9 cellular contexts compared by ENCODE assay signal in genomic region chr1:11563560-11564069, GRCh38.
DNase-seq lines count a peak whose midpoint lies in the region; ATAC-seq and TF ChIP-seq lines count a peak whose summit lies in the region.
"Had no signal": no experiment of that assay in that cellular context is flagged by ENCODE, and none has a peak within 500 bp of the region (broad histone marks: within the 10 kb centered on the region; RNA-seq: fewer than 3 reads in every experiment).

No MANE protein-coding gene starts in this region.

- no peaks in the 10 kb centered on the region for H3K36me3 ChIP-seq in adipocyte (ENCODE audit: control insufficient read depth, insufficient read depth, low read length, severe bottlenecking)
- H3K36me3 ChIP-seq in trophoblast cell (ENCODE audit: control insufficient read depth in 1 of 2, insufficient read depth in 2 of 2, low read length in 2 of 2) = no peaks in the 10 kb centered on the region
- H3K36me3 ChIP-seq: right lobe of liver had no signal

- H3K4me3 ChIP-seq in adipocyte (ENCODE audit: low read length) (no peak overlapping the region), trophoblast cell (ENCODE audit: low read depth, low read length) (no peak overlapping the region)
- H3K4me3 ChIP-seq: right lobe of liver had no signal

- H3K23ac ChIP-seq in trophoblast cell (ENCODE audit: low read length) = no peak overlapping the region

- H2AK5ac ChIP-seq in trophoblast cell (ENCODE audit: low read length) = no peak overlapping the region

- no peak overlapping the region for H2BK12ac ChIP-seq in trophoblast cell (ENCODE audit: low read length)

- peaks cover 59% of the 10 kb centered on the region for H3K27me3 ChIP-seq in adipocyte (replicated peaks; ENCODE audit: control insufficient read depth, insufficient read depth, low read length)
- no peaks in the 10 kb centered on the region for H3K27me3 ChIP-seq in trophoblast cell (ENCODE audit: insufficient read depth, low read length)
- H3K27me3 ChIP-seq: right lobe of liver had no signal

- no peaks in the 10 kb centered on the region for H3K4me1 ChIP-seq in adipocyte (ENCODE audit: control insufficient read depth, insufficient read depth, low read length)
- H3K4me1 ChIP-seq in trophoblast cell (ENCODE audit: control insufficient read depth in 1 of 2, insufficient read depth in 2 of 2, low read length in 2 of 2) = peaks cover 19 to 21% of the 10 kb centered on the region in 2 experiments
- H3K4me1 ChIP-seq: right lobe of liver had no signal

- H4K8ac ChIP-seq in trophoblast cell (ENCODE audit: low read depth, low read length) = no peak overlapping the region

- no peak overlapping the region for H3K14ac ChIP-seq in trophoblast cell (ENCODE audit: low read length)

- peak overlapping the region; percentile 77 for H3K27ac ChIP-seq in trophoblast cell (ENCODE audit: low read depth, low read length)
- H3K27ac ChIP-seq: right lobe of liver had no signal

- H3K4ac ChIP-seq in trophoblast cell (ENCODE audit: low read depth, low read length) = no peak overlapping the region

- no peak overlapping the region for H3K9ac ChIP-seq in adipocyte (ENCODE audit: low read length)
- no peak overlapping the region for H3K9ac ChIP-seq in trophoblast cell (ENCODE audit: low read length)

- H4K12ac ChIP-seq in trophoblast cell (ENCODE audit: low read depth, low read length) = no peak overlapping the region

- H3K79me2 ChIP-seq in trophoblast cell (ENCODE audit: control insufficient read depth, insufficient read depth, low read length, poor library complexity) = no peaks in the 10 kb centered on the region

- H3K79me1 ChIP-seq in trophoblast cell (ENCODE audit: low read length) = peaks cover 8% of the 10 kb centered on the region

- H4K91ac ChIP-seq in trophoblast cell (ENCODE audit: low read depth, low read length) = no peak overlapping the region

- no peak overlapping the region for H2AFZ ChIP-seq in trophoblast cell (ENCODE audit: insufficient read depth, low read length, poor library complexity)

- POLR2A ChIA-PET in HEK293T (lab: Yijun Ruan, JAX) = interaction anchor here (1.1 kb wide), 1 partner anchor 9 kb away, joined by 3 read pairs; no protein-coding TSS in a partner anchor

- H2BK5ac ChIP-seq in trophoblast cell (ENCODE audit: low read depth, low read length, poor library complexity) = no peak overlapping the region

- no peak overlapping the region for H3K18ac ChIP-seq in trophoblast cell (ENCODE audit: low read length)

- ATAC-seq in GM19467 (IDR thresholded peaks at IDR 0.05; ENCODE audit: unreplicated experiment) = no peak
- no peak for ATAC-seq in GM19351 (IDR thresholded peaks at IDR 0.05; ENCODE audit: unreplicated experiment)
- ATAC-seq: right lobe of liver had no signal

- no CpG with 5 or more reads among the region's 14 CpGs for WGBS in trophoblast cell (ENCODE audit: extremely low coverage, insufficient coverage, insufficient read length)

- peak overlapping the region; percentile 28 for H3K4me2 ChIP-seq in trophoblast cell (ENCODE audit: low read length)

- DNase-seq in HEK293T (ENCODE audit: extremely low spot score) (peak; percentile 20), NCI-H2227 treated with DMSO at 0.1 percent for 48 hours (lab: John Stamatoyannopoulos, UW) (peak; percentile 91), adipocyte (ENCODE audit: low read depth) (peak; percentile 24), trophoblast cell (no peak), activated T-cell treated with anti-CD3 and anti-CD28 coated beads for 4 hours (no peak), cortex of kidney (lab: John Stamatoyannopoulos, UW) (no peak)
- DNase-seq: right lobe of liver had no signal

- CTCF ChIA-PET in HEK293T (lab: Yijun Ruan, JAX) = interaction anchor here (1.7 kb wide), 1 partner anchor 9 kb away, joined by 11 read pairs; no protein-coding TSS in a partner anchor

- H3K9me3 ChIP-seq in adipocyte (ENCODE audit: control insufficient read depth, low read length) = peaks cover 3% of the 10 kb centered on the region
- no peaks in the 10 kb centered on the region for H3K9me3 ChIP-seq in trophoblast cell (ENCODE audit: insufficient read depth, low read depth, low read length)
- H3K9me3 ChIP-seq: right lobe of liver had no signal

- no peak overlapping the region for H2BK120ac ChIP-seq in trophoblast cell (ENCODE audit: insufficient read depth, low read length, poor library complexity)

TF ChIP-seq in HEK293T, 16 proteins besides CTCF, POLR2A, EP300 and RAD21:
- TF ChIP-seq BHLHE40 (IDR thresholded peaks at IDR 0.05; ENCODE audit: borderline replicate concordance) (no peak), ARNT (IDR thresholded peaks at IDR 0.05) (no peak), TARDBP (IDR thresholded peaks at IDR 0.05) (no peak), ZNF384 (IDR thresholded peaks at IDR 0.05) (no peak), FOXK2 (IDR thresholded peaks at IDR 0.05) (no peak), LEF1 (IDR thresholded peaks at IDR 0.05; ENCODE audit: borderline replicate concordance) (no peak), SP1 (IDR thresholded peaks at IDR 0.05) (no peak), HDGF (IDR thresholded peaks at IDR 0.05; ENCODE audit: borderline replicate concordance) (no peak), PKNOX1 (IDR thresholded peaks at IDR 0.05) (no peak), SUZ12 (IDR thresholded peaks at IDR 0.05) (no peak)

Comparison
In these comparisons a context has a peak if more than half of its experiments do, and no peak if none do; other contexts are left out.
1. DNase-seq: peak in HEK293T (single experiment), NCI-H2227 treated with DMSO at 0.1 percent for 48 hours (single experiment) and adipocyte (single experiment); none in trophoblast cell (0 of 2), activated T-cell treated with anti-CD3 and anti-CD28 coated beads for 4 hours (single experiment) and cortex of kidney (single experiment).